8 cellular contexts compared by ENCODE assay signal in the genomic region with DNA sequence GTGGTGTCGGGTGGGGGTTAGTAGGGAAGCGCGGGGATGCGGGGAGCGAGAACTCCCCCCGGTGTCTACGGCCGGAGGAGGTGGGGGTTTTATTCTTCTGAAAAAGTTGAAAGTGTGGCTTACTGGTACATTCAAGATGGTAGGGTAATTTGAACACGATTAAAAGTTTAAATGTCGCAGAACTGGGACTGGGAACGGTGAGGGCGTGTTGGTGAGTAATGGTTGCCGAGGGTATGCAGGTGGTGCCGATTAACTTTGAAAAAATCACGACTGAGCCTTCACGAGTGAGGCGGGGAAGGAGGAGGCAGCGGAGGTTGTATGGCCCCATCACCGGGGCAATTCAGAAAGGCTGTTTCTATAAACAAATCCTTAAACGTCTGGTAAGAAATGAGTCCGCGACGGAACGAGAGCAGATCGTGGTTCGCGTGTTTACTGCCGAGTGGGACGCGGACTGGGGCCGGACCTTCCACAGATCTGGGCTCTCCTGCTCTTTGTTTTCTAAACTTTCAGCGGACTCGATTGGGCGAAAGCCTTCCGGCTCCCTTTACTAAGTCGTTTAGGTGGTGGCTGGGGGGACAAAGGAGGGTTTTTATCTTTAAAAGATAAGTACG. TPM values are rescaled to one million over a fixed set of nuclear protein-coding genes. Genes with fewer than 3 reads are reported as not detected.
DNase-seq lines count a peak whose midpoint lies in the region; ATAC-seq, FAIRE-seq and TF ChIP-seq lines count a peak whose summit lies in the region.

No MANE protein-coding gene starts in this region.

- H3K9me3 ChIP-seq in IMR-90 (ENCODE audit: control insufficient read depth, insufficient read depth, low read length) (no peaks in the 10 kb centered on the region), right atrium auricular region (no peaks in the 10 kb centered on the region), gastrocnemius medialis (no peaks in the 10 kb centered on the region)

- no peaks in the 10 kb centered on the region for H3K36me3 Mint-ChIP-seq in activated T-helper 2 cell treated with anti-CD3 and anti-CD28 coated beads, Interferon-gamma antibody, Interleukin-2, Interleukin-4, amounts not matched to agents 10 μg/mL and 5 μg/mL and 100 μg/mL, durations not matched to agents 14 hours and 24 hours and 36 hours (ENCODE audit: low read depth)

- DNase-seq in IMR-90 (peak; percentile 49), right atrium auricular region (ENCODE audit: low spot score) (no peak), gastrocnemius medialis (no peak), NCI-H748 (lab: John Stamatoyannopoulos, UW; ENCODE audit: unreplicated experiment) (no peak), HTR-8/SVneo (ENCODE audit: insufficient read length, low spot score) (no peak), NCI-H524 treated with DMSO at 0.1 percent for 48 hours (lab: John Stamatoyannopoulos, UW) (no peak)
- DNase-seq in activated T-helper 2 cell treated with anti-CD3 and anti-CD28 coated beads, Interferon-gamma antibody, Interleukin-2, Interleukin-4, amounts not matched to agents 10 μg/mL and 5 μg/mL and 100 μg/mL, durations not matched to agents 14 hours and 24 hours and 36 hours (ENCODE audit: low spot score) = no peak

- peak overlapping the region; percentile 11 for H3K14ac ChIP-seq in IMR-90 (replicated peaks; ENCODE audit: low read depth, low read length)

- no peak overlapping the region for H2BK20ac ChIP-seq in IMR-90 (ENCODE audit: low read depth, low read length)

- H2AK5ac ChIP-seq in IMR-90 (ENCODE audit: low read depth, low read length) = peak overlapping the region; percentile 26

- TF ChIP-seq CTCF in IMR-90 (conservative IDR thresholded peaks at IDR 0.05; ENCODE audit: low read depth, low read length) = no peak
- TF ChIP-seq CTCF in right atrium auricular region (IDR thresholded peaks at IDR 0.05) = no peak
- TF ChIP-seq CTCF in gastrocnemius medialis (IDR thresholded peaks at IDR 0.05 in 4 of 5, conservative IDR thresholded peaks at IDR 0.05 in 1 of 5) = no peak

- H2BK5ac ChIP-seq in IMR-90 (ENCODE audit: low read depth, low read length, poor library complexity, severe bottlenecking) = peak overlapping the region; percentile 92

- peak overlapping the region; percentile 81 for H3K56ac ChIP-seq in IMR-90 (ENCODE audit: extremely low read depth, insufficient read depth, low read length)

- peak overlapping the region; percentile 90 for H3K23ac ChIP-seq in IMR-90 (ENCODE audit: low read depth, low read length)

- peak overlapping the region; percentile 11 for H3K18ac ChIP-seq in IMR-90 (ENCODE audit: low read depth, low read length)

- TF ChIP-seq RAD21 in IMR-90 (IDR thresholded peaks at IDR 0.05; ENCODE audit: low read length) = no peak

- H3K27ac ChIP-seq in IMR-90 (ENCODE audit: insufficient read depth, low read length) (peak overlapping the region; percentile 73), right atrium auricular region (peak overlapping the region; percentile 95 to 98), gastrocnemius medialis (peak overlapping the region; percentile 86 to 92 (median 90))

- peak overlapping the region; percentile 19 for H3K4ac ChIP-seq in IMR-90 (ENCODE audit: low read depth, low read length)

- H4K20me1 ChIP-seq in IMR-90 (ENCODE audit: insufficient read depth, low read length) = peaks cover 50% of the 10 kb centered on the region

- FAIRE-seq in HTR-8/SVneo (lab: Jason Lieb, UNC) = no peak

- in situ Hi-C loops in IMR-90 (cut with MboI; ENCODE audit: low sequenced_read_pairs) = loop anchor here (10.0 kb wide), 1 partner anchor 424 kb away; no protein-coding TSS in a partner anchor
- in situ Hi-C loops in gastrocnemius medialis (cut with MboI; ENCODE audit: low sequenced_read_pairs in 4 of 4) = loop anchor here in 2 of 4 donors (10.0 to 25.0 kb wide), 3 partner anchors 136 to 411 kb away; no protein-coding TSS in a partner anchor

- H3K27ac Mint-ChIP-seq in activated T-helper 2 cell treated with anti-CD3 and anti-CD28 coated beads, Interferon-gamma antibody, Interleukin-2, Interleukin-4, amounts not matched to agents 10 μg/mL and 5 μg/mL and 100 μg/mL, durations not matched to agents 14 hours and 24 hours and 36 hours = peak overlapping the region; percentile 70

- intact Hi-C loops in IMR-90 (cut with micrococcal nuclease) = loop anchor here (1.0 to 5.0 kb wide), 3 partner anchors 76 to 426 kb away; no protein-coding TSS in a partner anchor
- intact Hi-C loops in activated T-helper 2 cell treated with anti-CD3 and anti-CD28 coated beads, Interferon-gamma antibody, Interleukin-2, Interleukin-4, amounts not matched to agents 10 μg/mL and 5 μg/mL and 100 μg/mL, durations not matched to agents 14 hours and 24 hours and 36 hours (cut with micrococcal nuclease) = loop anchor here (1.0 to 5.0 kb wide), 4 partner anchors 8 to 426 kb away; no protein-coding TSS in a partner anchor
- intact Hi-C loops in gastrocnemius medialis (cut with DNase I; ENCODE audit: low total_unique reads) = no loop called here

- H4K91ac ChIP-seq in IMR-90 (ENCODE audit: insufficient read depth, low read depth, low read length) = peak overlapping the region; percentile 38

- peaks cover 0 to 21% of the 10 kb centered on the region in 2 experiments; a peak in 3 of 4 replicates for H3K79me1 ChIP-seq in IMR-90 (ENCODE audit: low read depth in 1 of 2, low read length in 2 of 2)

- peak overlapping the region; percentile 2; the same call in 1 of the 2 replicates for H4K5ac ChIP-seq in IMR-90 (ENCODE audit: low read depth, low read length)

- peak overlapping the region; percentile 73 for H2BK120ac ChIP-seq in IMR-90 (ENCODE audit: low read depth, low read length)

- CTCF ChIA-PET in IMR-90 (lab: Yijun Ruan, JAX) = no interaction called here

- ATAC-seq in IMR-90 (ENCODE audit: low read depth) (no peak), gastrocnemius medialis (no peak), GM19455 (IDR thresholded peaks at IDR 0.05; ENCODE audit: unreplicated experiment) (no peak)

- peak overlapping the region; percentile 83 for H2AFZ ChIP-seq in IMR-90 (replicated peaks; ENCODE audit: low read length, poor library complexity)

- H3K4me3 ChIP-seq in IMR-90 (ENCODE audit: insufficient read depth, low read depth, low read length) (peak overlapping the region; percentile 85), right atrium auricular region (peak overlapping the region; percentile 85 to 91), gastrocnemius medialis (peak overlapping the region; percentile 80 to 94 (median 88))

- H3K27me3 ChIP-seq in IMR-90 (ENCODE audit: control insufficient read depth, insufficient read depth, low read length) (peaks cover 4% of the 10 kb centered on the region), right atrium auricular region (no peaks in the 10 kb centered on the region), gastrocnemius medialis (peaks cover 0 to 16% (median 10%) of the 10 kb centered on the region in 3 donors)

- POLR2A ChIA-PET in IMR-90 (lab: Charles Lee; ENCODE audit: unreplicated experiment) = no interaction called here

- peak overlapping the region; percentile 29 to 62; a peak in 3 of 4 replicates for H4K8ac ChIP-seq in IMR-90 (ENCODE audit: low read depth in 2 of 2, low read length in 2 of 2)

- peak overlapping the region; percentile 85 for H3K9ac ChIP-seq in IMR-90 (ENCODE audit: low read depth, low read length)

- H3K27me3 Mint-ChIP-seq in activated T-helper 2 cell treated with anti-CD3 and anti-CD28 coated beads, Interferon-gamma antibody, Interleukin-2, Interleukin-4, amounts not matched to agents 10 μg/mL and 5 μg/mL and 100 μg/mL, durations not matched to agents 14 hours and 24 hours and 36 hours (ENCODE audit: low read depth) = peaks cover 31% of the 10 kb centered on the region

- no peaks in the 10 kb centered on the region for H3K9me3 Mint-ChIP-seq in activated T-helper 2 cell treated with anti-CD3 and anti-CD28 coated beads, Interferon-gamma antibody, Interleukin-2, Interleukin-4, amounts not matched to agents 10 μg/mL and 5 μg/mL and 100 μg/mL, durations not matched to agents 14 hours and 24 hours and 36 hours

- H3K4me1 Mint-ChIP-seq in activated T-helper 2 cell treated with anti-CD3 and anti-CD28 coated beads, Interferon-gamma antibody, Interleukin-2, Interleukin-4, amounts not matched to agents 10 μg/mL and 5 μg/mL and 100 μg/mL, durations not matched to agents 14 hours and 24 hours and 36 hours (ENCODE audit: low read depth) = peaks cover 33% of the 10 kb centered on the region

- peaks cover 6% of the 10 kb centered on the region for H3K4me1 ChIP-seq in IMR-90 (ENCODE audit: control insufficient read depth, insufficient read depth, low read length)
- H3K4me1 ChIP-seq in right atrium auricular region = peaks cover 0 to 43% of the 10 kb centered on the region in 2 donors
- H3K4me1 ChIP-seq in gastrocnemius medialis = peaks cover 20 to 30% of the 10 kb centered on the region in 2 donors

- peak overlapping the region; percentile 64 for H3K4me2 ChIP-seq in IMR-90 (ENCODE audit: low read depth, low read length)

- WGBS in IMR-90 (ENCODE audit: extremely low coverage in 2 of 2, insufficient read length in 1 of 2), 2 experiments = 1% methylated on average over 19 of the region's 37 CpGs; no CpG with 5 or more reads in 1 of the 2 experiments

- TF ChIP-seq POLR2A in IMR-90 (IDR thresholded peaks at IDR 0.05; ENCODE audit: low read depth, low read length) (peak; percentile 36; the same call in 1 of the 2 replicates), gastrocnemius medialis (IDR thresholded peaks at IDR 0.05) (peak in 1 of 2 donors; percentile 11)

- H2BK15ac ChIP-seq in IMR-90 (ENCODE audit: low read depth, low read length) = no peak overlapping the region

- H3K9me1 ChIP-seq in IMR-90 (ENCODE audit: insufficient read depth, low read length) = peaks cover 6% of the 10 kb centered on the region

- peak overlapping the region; percentile 90 for H3K4me3 Mint-ChIP-seq in activated T-helper 2 cell treated with anti-CD3 and anti-CD28 coated beads, Interferon-gamma antibody, Interleukin-2, Interleukin-4, amounts not matched to agents 10 μg/mL and 5 μg/mL and 100 μg/mL, durations not matched to agents 14 hours and 24 hours and 36 hours (ENCODE audit: low read depth)

- dilution Hi-C loops in IMR-90 (cut with HindIII; ENCODE audit: low sequenced_read_pairs, unreplicated experiment) = no loop called here

- BruUV-seq in IMR-90 (replicated peaks; lab: Mats Ljungman, UMichigan) = no TSS peak

- H3K36me3 ChIP-seq in IMR-90 (ENCODE audit: control insufficient read depth, insufficient read depth, low read length) (peaks cover 2% of the 10 kb centered on the region), right atrium auricular region (no peaks in the 10 kb centered on the region), gastrocnemius medialis (no peaks in the 10 kb centered on the region)

- peak overlapping the region; percentile 91 for H2AK9ac ChIP-seq in IMR-90 (replicated peaks; ENCODE audit: low read depth, low read length, poor library complexity)

RNA-seq across cellular contexts. Expression of gene IGF1R, which starts 2.6 kb away (rescaled TPM):
- 24.9 and 26.7 TPM in 2 replicates for total RNA-seq in IMR-90 (2012; rRNA removed)
- 24.0 and 27.1 TPM in 2 replicates for polyA plus RNA-seq in IMR-90 (2012; rRNA removed)
- 27.6 and 28.1 TPM in 2 replicates for polyA plus RNA-seq in IMR-90 (2012; cell fraction: cytosol; rRNA removed)
- polyA plus RNA-seq in IMR-90 (2012; cell fraction: nucleus; rRNA removed; ENCODE audit: low replicate concordance) = 41.3 and 50.6 TPM in 2 replicates
- 31.1 and 46.2 TPM in 2 replicates for total RNA-seq in activated T-helper 2 cell treated with anti-CD3 and anti-CD28 coated beads, Interferon-gamma antibody, Interleukin-2, Interleukin-4, amounts not matched to agents 10 μg/mL and 5 μg/mL and 100 μg/mL, durations not matched to agents 14 hours and 24 hours and 36 hours
- 10 to 100 TPM; 32.1 to 64.1 TPM for total RNA-seq in right atrium auricular region
- 10 to 100 TPM; 10.1 to 50.4 (median 12.3) TPM for total RNA-seq in gastrocnemius medialis
